In the genomic region with DNA sequence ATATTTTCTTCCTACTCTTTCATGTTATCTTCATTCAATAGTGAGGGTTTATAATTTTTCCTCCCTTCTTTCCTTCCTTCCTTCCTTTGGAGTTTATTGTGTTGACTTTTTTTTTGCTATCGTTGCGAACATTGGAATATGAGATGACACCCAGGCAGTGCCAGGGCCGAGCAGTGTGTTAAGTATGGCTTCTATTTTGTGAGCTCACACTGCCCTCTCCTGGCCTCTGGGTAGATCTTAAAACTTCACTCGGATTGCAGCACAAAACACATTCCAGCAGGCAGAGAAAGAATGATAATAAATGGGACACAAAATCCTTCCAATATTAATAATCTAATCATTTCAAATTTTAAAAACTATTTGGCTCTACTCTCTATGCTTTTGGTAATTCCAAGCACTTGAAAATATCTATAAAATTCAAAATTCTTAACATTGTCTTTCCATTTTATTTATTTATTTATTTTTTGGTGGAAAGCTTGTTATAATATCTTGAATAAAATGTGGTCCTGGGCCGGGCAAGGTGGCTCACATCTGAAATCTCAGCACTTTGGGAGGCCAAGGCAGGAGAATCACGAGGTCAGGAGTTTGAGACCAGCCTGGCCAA, we compare ENCODE assay signal across 9 cellular contexts.
DNase-seq lines count a peak whose midpoint lies in the region; ATAC-seq and TF ChIP-seq lines count a peak whose summit lies in the region.
"Had no signal": no experiment of that assay in that cellular context is flagged by ENCODE, and none has a peak within 500 bp of the region (broad histone marks: within the 10 kb centered on the region; RNA-seq: fewer than 3 reads in every experiment).

No MANE protein-coding gene starts in this region.

- peaks cover 0 to 5% of the 10 kb centered on the region in 2 donors for H3K4me1 ChIP-seq in left lung

- no peaks in the 10 kb centered on the region for H3K27me3 ChIP-seq in left lung

- no peaks in the 10 kb centered on the region for H3K9me3 ChIP-seq in left lung
- H3K9me3 ChIP-seq: neutrophil had no signal

- no peak overlapping the region for H3K27ac ChIP-seq in left lung
- H3K27ac ChIP-seq: neutrophil had no signal

- no peak overlapping the region for H3K4me3 ChIP-seq in left lung

- DNase-seq in GM10248 (ENCODE audit: extremely low spot score) (peak; percentile 57), NCI-H2196 treated with DMSO at 0.1 percent for 48 hours (lab: John Stamatoyannopoulos, UW; ENCODE audit: unreplicated experiment) (peak; percentile 65), cerebellum (ENCODE audit: low spot score) (peak; percentile 54), left lung (peak in 1 of 2 donors; percentile 62)
- peak; percentile 26 to 48 (median 45) for DNase-seq in stimulated activated CD4-positive, alpha-beta T cell treated with anti-CD3 and anti-CD28 coated beads, TNF-alpha, amount 100 ng/mL, for 24 hours (ENCODE audit: low read depth in 3 of 3)

- POLR2A ChIA-PET in GM10248 (lab: Yijun Ruan, JAX), result no interaction called here

- H3K36me3 ChIP-seq in left lung, result no peaks in the 10 kb centered on the region
- H3K36me3 ChIP-seq: neutrophil had no signal

- peak; percentile 69 for TF ChIP-seq CTCF in GM10248 (IDR thresholded peaks at IDR 0.05; ENCODE audit: control extremely low read depth, extremely low read depth, low read depth, missing control alignments)
- TF ChIP-seq CTCF in left lung (IDR thresholded peaks at IDR 0.05), result peak; percentile 49 to 60

- CTCF ChIA-PET in GM10248 (lab: Yijun Ruan, JAX), result interaction anchor here (0.6 to 1.5 kb wide), 23 partner anchors 8 to 843 kb away, joined by 3 to 10 read pairs (median 4); no protein-coding TSS in a partner anchor

- intact Hi-C loops in left lung (cut with DNase I), result loop anchor here in 1 of 2 donors (10.0 kb wide), 2 partner anchors 367 to 547 kb away; no protein-coding TSS in a partner anchor

- ATAC-seq in HG03039 (IDR thresholded peaks at IDR 0.05; ENCODE audit: unreplicated experiment) (peak; percentile 72), left lung (peak; percentile 89), GM21528 (IDR thresholded peaks at IDR 0.05; ENCODE audit: low FRiP score, unreplicated experiment) (no peak)
- peak; percentile 55 to 72 for ATAC-seq in activated CD4-positive, CD25-positive, alpha-beta regulatory T cell treated with anti-CD3 and anti-CD28 coated beads, Interleukin-2, amount 50 U/mL, for 24 hours
